8 cellular contexts compared by ENCODE assay signal in genomic region chr5:143592648-143593047, GRCh38.
A peak's percentile ranks its signal among the peaks of the same experiment; 100 is the strongest.
DNase-seq lines count a peak whose midpoint lies in the region; ATAC-seq and TF ChIP-seq lines count a peak whose summit lies in the region.

No MANE protein-coding gene starts in this region.

- no peak overlapping the region for H3K4me2 ChIP-seq in SK-N-SH

- H3K4me1 ChIP-seq in SK-N-SH (ENCODE audit: control insufficient read depth in 1 of 2, insufficient read depth in 2 of 2, low read depth in 1 of 2, low read length in 1 of 2), result peaks cover 0 to 11% of the 10 kb centered on the region in 2 experiments; a peak in 2 of 4 replicates

- no peak for TF ChIP-seq EP300 in SK-N-SH (IDR thresholded peaks at IDR 0.05; ENCODE audit: borderline replicate concordance in 1 of 2, low read depth in 1 of 2, low read length in 1 of 2)

- POLR2A ChIA-PET in SK-N-SH (lab: Yijun Ruan, JAX), result no interaction called here

- H2AFZ ChIP-seq in SK-N-SH (ENCODE audit: low read depth), result no peak overlapping the region

- CTCF ChIA-PET in SK-N-SH (lab: Yijun Ruan, JAX), result no interaction called here

- H3K36me3 ChIP-seq in SK-N-SH (replicated peaks in 1 of 2; ENCODE audit: control insufficient read depth in 1 of 2, insufficient read depth in 2 of 2, low read length in 1 of 2), result no peaks in the 10 kb centered on the region

- no peak overlapping the region for H3K4me3 ChIP-seq in SK-N-SH (ENCODE audit: low read depth in 2 of 2, low read length in 1 of 2)

- H3K9ac ChIP-seq in SK-N-SH, result no peak overlapping the region

- H3F3A ChIP-seq in SK-N-SH (replicated peaks; ENCODE audit: insufficient read depth), result no peaks in the 10 kb centered on the region

- no peaks in the 10 kb centered on the region for H3K9me3 ChIP-seq in SK-N-SH

- 82% methylated on average over 4 of the region's 4 CpGs for WGBS in SK-N-SH (ENCODE audit: low lambda C conversion rate)

- no peaks in the 10 kb centered on the region for H4K20me1 ChIP-seq in SK-N-SH (ENCODE audit: insufficient read depth)

- TF ChIP-seq CTCF in SK-N-SH (IDR thresholded peaks at IDR 0.05), result no peak

- no peaks in the 10 kb centered on the region for H3K9me2 ChIP-seq in SK-N-SH

- no peaks in the 10 kb centered on the region for H3K27me3 ChIP-seq in SK-N-SH (ENCODE audit: insufficient read depth)

- ATAC-seq in GM18907 (IDR thresholded peaks at IDR 0.05; ENCODE audit: unreplicated experiment), result peak; percentile 75
- ATAC-seq in HG03025 (IDR thresholded peaks at IDR 0.05; ENCODE audit: low FRiP score, unreplicated experiment), result peak; percentile 85

- H3K79me2 ChIP-seq in SK-N-SH (ENCODE audit: insufficient read depth), result no peaks in the 10 kb centered on the region

- peak; percentile 27 for DNase-seq in AG08395 (ENCODE audit: low spot score)
- no peak for DNase-seq in SK-N-SH
- no peak for DNase-seq in NCI-H446 (lab: John Stamatoyannopoulos, UW)
- DNase-seq in superior temporal gyrus (ENCODE audit: extremely low spot score), result no peak
- no peak for DNase-seq in NCI-H1092 treated with DMSO at 0.1 percent for 48 hours (lab: John Stamatoyannopoulos, UW)
- no peak for DNase-seq in NCI-H2227 (lab: John Stamatoyannopoulos, UW; ENCODE audit: unreplicated experiment)

- no peak for TF ChIP-seq RAD21 in SK-N-SH (IDR thresholded peaks at IDR 0.05; ENCODE audit: low read length)

- H3K27ac ChIP-seq in SK-N-SH (ENCODE audit: low read depth in 2 of 2, low read length in 1 of 2), result no peak overlapping the region

TF ChIP-seq in SK-N-SH, 30 proteins besides CTCF, POLR2A, EP300 and RAD21:
- no peak for TF ChIP-seq YY1 (IDR thresholded peaks at IDR 0.05; ENCODE audit: low read depth)
- TF ChIP-seq, protein P1, sequence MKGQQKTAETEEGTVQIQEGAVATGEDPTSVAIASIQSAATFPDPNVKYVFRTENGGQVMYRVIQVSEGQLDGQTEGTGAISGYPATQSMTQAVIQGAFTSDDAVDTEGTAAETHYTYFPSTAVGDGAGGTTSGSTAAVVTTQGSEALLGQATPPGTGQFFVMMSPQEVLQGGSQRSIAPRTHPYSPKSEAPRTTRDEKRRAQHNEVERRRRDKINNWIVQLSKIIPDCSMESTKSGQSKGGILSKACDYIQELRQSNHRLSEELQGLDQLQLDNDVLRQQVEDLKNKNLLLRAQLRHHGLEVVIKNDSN (IDR thresholded peaks at IDR 0.05; ENCODE audit: borderline replicate concordance, low read depth), result peak; percentile 17; the same call in 1 of the 2 replicates
